ENCODE assay signal across 10 cellular contexts in genomic region chr17:79992657-79993389, GRCh38. TPM values are rescaled to one million over a fixed set of nuclear protein-coding genes. Genes with fewer than 3 reads are reported as not detected.
DNase-seq lines count a peak whose midpoint lies in the region; ATAC-seq, FAIRE-seq and TF ChIP-seq lines count a peak whose summit lies in the region.
"Had no signal": no experiment of that assay in that cellular context is flagged by ENCODE, and none has a peak within 500 bp of the region (broad histone marks: within the 10 kb centered on the region; RNA-seq: fewer than 3 reads in every experiment).

No MANE protein-coding gene starts in this region.

- H3K9ac ChIP-seq in KMS-11 = peak overlapping the region; percentile 61

- POLR2A ChIA-PET in CD4-positive, alpha-beta T cell (lab: Charles Lee) = interaction anchor here (1.8 kb wide), 1 partner anchor 153 kb away, joined by 10 read pairs; the partner anchor contains the start of gene CBX4

- no peak for TF ChIP-seq CTCF in CD4-positive, alpha-beta T cell (IDR thresholded peaks at IDR 0.05)
- TF ChIP-seq CTCF in KMS-11 (conservative IDR thresholded peaks at IDR 0.05; ENCODE audit: low read depth, low read length) (no peak), bronchial epithelial cell (IDR thresholded peaks at IDR 0.05; ENCODE audit: insufficient read depth, low read length, severe bottlenecking) (no peak), psoas muscle (IDR thresholded peaks at IDR 0.05) (no peak)

- H3K4me1 ChIP-seq in KMS-11 (ENCODE audit: low read depth, poor library complexity, severe bottlenecking) (peaks cover 37% of the 10 kb centered on the region), psoas muscle (no peaks in the 10 kb centered on the region)

- H4K20me1 ChIP-seq in KMS-11 (ENCODE audit: insufficient read depth) = no peaks in the 10 kb centered on the region

- no peaks in the 10 kb centered on the region for H3K36me3 ChIP-seq in KMS-11 (ENCODE audit: insufficient read depth)
- no peaks in the 10 kb centered on the region for H3K36me3 ChIP-seq in bronchial epithelial cell (ENCODE audit: control insufficient read depth, insufficient read depth, low read length)
- no peaks in the 10 kb centered on the region for H3K36me3 ChIP-seq in psoas muscle (ENCODE audit: insufficient read depth in 1 of 2, low read depth in 1 of 2)

- H2AFZ ChIP-seq in KMS-11 (ENCODE audit: low read depth) = peak overlapping the region; percentile 70

- CTCF ChIA-PET in CD4-positive, alpha-beta T cell (lab: Charles Lee) = interaction anchor here (1.2 to 2.2 kb wide), 4 partner anchors 15 to 251 kb away, joined by 3 to 6 read pairs (median 5); partner anchors contain the start of gene CBX4

- intact Hi-C loops in CD4-positive, alpha-beta T cell (cut with DNase I, micrococcal nuclease) = loop anchor here (5.0 to 10.0 kb wide), 2 partner anchors 906 to 918 kb away; partner anchors contain the start of gene ENGASE (in 1 of the 2)
- intact Hi-C loops in psoas muscle (cut with DNase I) = loop anchor here (5.0 to 10.0 kb wide), 5 partner anchors 148 to 251 kb away; no protein-coding TSS in a partner anchor

- no peaks in the 10 kb centered on the region for H3K9me3 ChIP-seq in CD4-positive, alpha-beta T cell (ENCODE audit: control insufficient read depth, low read length)
- H3K9me3 ChIP-seq in psoas muscle = no peaks in the 10 kb centered on the region

- ATAC-seq in CD4-positive, alpha-beta T cell (ENCODE audit: poor library complexity) = no peak
- ATAC-seq in naive B cell (ENCODE audit: low read depth in 2 of 2) = no peak
- ATAC-seq in psoas muscle = no peak
- ATAC-seq in HG02970 (IDR thresholded peaks at IDR 0.05; ENCODE audit: low FRiP score, unreplicated experiment) = no peak

- FAIRE-seq in bronchial epithelial cell (lab: Jason Lieb, UNC) = no peak
- FAIRE-seq: GM18507 had no signal

- H3K79me2 ChIP-seq in KMS-11 (ENCODE audit: insufficient read depth, low read depth) = no peaks in the 10 kb centered on the region

- H3K36me3 Mint-ChIP-seq in CD4-positive, alpha-beta T cell (ENCODE audit: low read depth) = no peaks in the 10 kb centered on the region
- H3K36me3 Mint-ChIP-seq in naive B cell = no peaks in the 10 kb centered on the region

- H3K4me1 Mint-ChIP-seq in CD4-positive, alpha-beta T cell (ENCODE audit: low read depth) = peaks cover 59% of the 10 kb centered on the region
- H3K4me1 Mint-ChIP-seq in naive B cell = peaks cover 22 to 49% (median 41%) of the 10 kb centered on the region in 3 donors

- peak overlapping the region; percentile 82 for H3K4me3 Mint-ChIP-seq in CD4-positive, alpha-beta T cell
- peak overlapping the region; percentile 56 to 87 (median 75) for H3K4me3 Mint-ChIP-seq in naive B cell

- peak overlapping the region; percentile 70 for H3K4me2 ChIP-seq in KMS-11

- no peaks in the 10 kb centered on the region for H3K9me3 Mint-ChIP-seq in CD4-positive, alpha-beta T cell
- H3K9me3 Mint-ChIP-seq in naive B cell = no peaks in the 10 kb centered on the region

- no peak for DNase-seq in CD4-positive, alpha-beta T cell
- DNase-seq in bronchial epithelial cell (ENCODE audit: low read depth) = no peak
- DNase-seq in naive B cell = no peak
- no peak for DNase-seq in psoas muscle
- no peak for DNase-seq in AML-193 (lab: John Stamatoyannopoulos, UW)
- no peak for DNase-seq in activated CD4-positive, alpha-beta T cell treated with anti-CD3 and anti-CD28 coated beads for 1 hour
- DNase-seq: T-helper 9 cell had no signal

- H3K27me3 ChIP-seq in CD4-positive, alpha-beta T cell (ENCODE audit: control insufficient read depth, insufficient read depth, low read length) = no peaks in the 10 kb centered on the region
- H3K27me3 ChIP-seq in KMS-11 (ENCODE audit: insufficient read depth, low read depth) (no peaks in the 10 kb centered on the region), bronchial epithelial cell (ENCODE audit: control insufficient read depth, insufficient read depth, low read length) (no peaks in the 10 kb centered on the region), psoas muscle (ENCODE audit: insufficient read depth in 3 of 3, low read length in 2 of 3) (peaks cover 0 to 42% (median 0%) of the 10 kb centered on the region in 3 donors)

- no peaks in the 10 kb centered on the region for H3K27me3 Mint-ChIP-seq in CD4-positive, alpha-beta T cell
- H3K27me3 Mint-ChIP-seq in naive B cell = peaks cover 0 to 9% (median 3%) of the 10 kb centered on the region in 3 donors

- H3K4me3 ChIP-seq in KMS-11 (IDR thresholded peaks at IDR 0.05; ENCODE audit: insufficient read depth, low read depth, low read length) = peak overlapping the region; percentile 36
- H3K4me3 ChIP-seq in bronchial epithelial cell (ENCODE audit: low read depth, low read length) = peak overlapping the region; percentile 31
- no peak overlapping the region for H3K4me3 ChIP-seq in psoas muscle

- WGBS in psoas muscle, 3 donors = 82 to 84% (median 83%) methylated on average over 9 of the region's 9 CpGs

- no peak overlapping the region for H3K27ac ChIP-seq in CD4-positive, alpha-beta T cell (ENCODE audit: low read depth, low read length)
- peak overlapping the region; percentile 82 for H3K27ac ChIP-seq in KMS-11
- H3K27ac ChIP-seq in psoas muscle = no peak overlapping the region

- H3K27ac Mint-ChIP-seq in CD4-positive, alpha-beta T cell = peak overlapping the region; percentile 57
- peak overlapping the region in 3 of 6 donors; percentile 74 to 95 (median 88) for H3K27ac Mint-ChIP-seq in naive B cell

RNA-seq across cellular contexts. Expression of gene TBC1D16, which starts 42.8 kb away (rescaled TPM):
- 1 to 10 TPM; 1.9 to 2.5 TPM for total RNA-seq in CD4-positive, alpha-beta T cell
- 23.7 and 33.2 TPM in 2 replicates for total RNA-seq in bronchial epithelial cell
- 1 to 10 TPM in 3 of 6 donors, under 1 TPM in 2, not detected in 1; 0.31 to 2.6 (median 1.4) TPM for polyA plus RNA-seq in naive B cell (ENCODE audit: low read depth in 6 of 6)
- 10 to 100 TPM in 2 of 4 donors, 1 to 10 TPM in 2; 6.5 to 11.4 (median 8.7) TPM for total RNA-seq in psoas muscle
- polyA plus RNA-seq in psoas muscle = 1 to 10 TPM; 1.7 to 6.4 (median 3.2) TPM

RNA-seq across cellular contexts. Expression of gene CCDC40, which starts 43.6 kb away (rescaled TPM):
- under 1 TPM; 0.64 to 0.77 TPM for total RNA-seq in CD4-positive, alpha-beta T cell
- 0.79 and 1.7 TPM in 2 replicates for total RNA-seq in bronchial epithelial cell
- polyA plus RNA-seq in naive B cell (ENCODE audit: low read depth in 6 of 6) = not detected
- 1 to 10 TPM in 3 of 4 donors, under 1 TPM in 1; 0.71 to 1.9 (median 1.7) TPM for total RNA-seq in psoas muscle
- polyA plus RNA-seq in psoas muscle = 1 to 10 TPM in 2 of 3 donors, under 1 TPM in 1; 0.51 to 1.4 (median 1.2) TPM
